10 cellular contexts compared by ENCODE assay signal in genomic region chr10:70664702-70665195, GRCh38. TPM values are rescaled to one million over a fixed set of nuclear protein-coding genes. Genes with fewer than 3 reads are reported as not detected.
DNase-seq lines count a peak whose midpoint lies in the region; ATAC-seq and TF ChIP-seq lines count a peak whose summit lies in the region.
"Had no signal": no experiment of that assay in that cellular context is flagged by ENCODE, and none has a peak within 500 bp of the region (broad histone marks: within the 10 kb centered on the region; RNA-seq: fewer than 3 reads in every experiment).

No MANE protein-coding gene starts in this region.

- H3K27ac ChIP-seq in SJSA1 (peak overlapping the region; percentile 66), spleen (no peak overlapping the region)
- H3K27ac ChIP-seq: cardiac muscle cell had no signal

- no peak for ATAC-seq in GM18505 (IDR thresholded peaks at IDR 0.05; ENCODE audit: unreplicated experiment)

- H3K4me3 ChIP-seq in SJSA1 (no peak overlapping the region), spleen (no peak overlapping the region)
- H3K4me3 ChIP-seq: cardiac muscle cell had no signal

- TF ChIP-seq POLR2A in spleen (IDR thresholded peaks at IDR 0.05) (no peak), GM18505 (IDR thresholded peaks at IDR 0.05; ENCODE audit: borderline replicate concordance, extremely low read depth, insufficient read depth, insufficient read length) (no peak)

- intact Hi-C loops in spleen (cut with DNase I; ENCODE audit: low total_unique reads) = no loop called here

- TF ChIP-seq CTCF in spleen (IDR thresholded peaks at IDR 0.05 in 8 of 11, conservative IDR thresholded peaks at IDR 0.05 in 3 of 11) = no peak

- no peak overlapping the region for H3K27ac Mint-ChIP-seq in activated CD4-positive, alpha-beta memory T cell treated with anti-CD3 and anti-CD28 coated beads, Interleukin-2, amount 10 ng/mL, durations not matched to agents 7 days and 5 days
- H3K27ac Mint-ChIP-seq: CD4-positive, alpha-beta T cell had no signal

- DNase-seq in NCI-H187 treated with DMSO at 0.1 percent for 48 hours (lab: John Stamatoyannopoulos, UW) (peak; percentile 20), NCI-H187 (lab: John Stamatoyannopoulos, UW) (no peak), SJSA1 (ENCODE audit: low read depth in 1 of 2, low spot score in 2 of 2) (peak; percentile 93 to 94), glomerular visceral epithelial cell (ENCODE audit: extremely low spot score) (peak; percentile 99), spleen (peak; percentile 18)
- no peak for DNase-seq in effector CD4-positive, alpha-beta T cell
- no peak for DNase-seq in activated CD4-positive, alpha-beta memory T cell treated with anti-CD3 and anti-CD28 coated beads, Interleukin-2, amount 10 ng/mL, durations not matched to agents 7 days and 5 days

- peaks cover 15% of the 10 kb centered on the region for H3K27me3 Mint-ChIP-seq in activated CD4-positive, alpha-beta memory T cell treated with anti-CD3 and anti-CD28 coated beads, Interleukin-2, amount 10 ng/mL, durations not matched to agents 7 days and 5 days

- H3K36me3 Mint-ChIP-seq in activated CD4-positive, alpha-beta memory T cell treated with anti-CD3 and anti-CD28 coated beads, Interleukin-2, amount 10 ng/mL, durations not matched to agents 7 days and 5 days (ENCODE audit: low read depth) = no peaks in the 10 kb centered on the region

- WGBS in spleen, 5 donors = 16 to 41% (median 29%) methylated on average over 6 of the region's 6 CpGs

- no peaks in the 10 kb centered on the region for H3K36me3 ChIP-seq in SJSA1
- H3K36me3 ChIP-seq in spleen = no peaks in the 10 kb centered on the region
- H3K36me3 ChIP-seq: cardiac muscle cell had no signal

- CTCF ChIA-PET in activated CD4-positive, alpha-beta memory T cell treated with anti-CD3 and anti-CD28 coated beads, Interleukin-2, amount 10 ng/mL, durations not matched to agents 7 days and 5 days (lab: Charles Lee) = no interaction called here

- POLR2A ChIA-PET in activated CD4-positive, alpha-beta memory T cell treated with anti-CD3 and anti-CD28 coated beads, Interleukin-2, amount 10 ng/mL, durations not matched to agents 7 days and 5 days (lab: Charles Lee) = no interaction called here

- H3K4me1 Mint-ChIP-seq in activated CD4-positive, alpha-beta memory T cell treated with anti-CD3 and anti-CD28 coated beads, Interleukin-2, amount 10 ng/mL, durations not matched to agents 7 days and 5 days = peaks cover 7% of the 10 kb centered on the region

- no peak overlapping the region for H3K4me3 Mint-ChIP-seq in activated CD4-positive, alpha-beta memory T cell treated with anti-CD3 and anti-CD28 coated beads, Interleukin-2, amount 10 ng/mL, durations not matched to agents 7 days and 5 days
- H3K4me3 Mint-ChIP-seq: CD4-positive, alpha-beta T cell had no signal

- H3K4me1 ChIP-seq in SJSA1 (replicated peaks) (peaks cover 48% of the 10 kb centered on the region), spleen (peaks cover 0 to 6% (median 0%) of the 10 kb centered on the region in 6 donors)

- no peaks in the 10 kb centered on the region for H3K27me3 ChIP-seq in SJSA1 (replicated peaks)
- H3K27me3 ChIP-seq in spleen (replicated peaks in 1 of 7) = peaks cover 0 to 27% (median 0%) of the 10 kb centered on the region in 7 donors
- H3K27me3 ChIP-seq: cardiac muscle cell had no signal

- H3K9me3 Mint-ChIP-seq in activated CD4-positive, alpha-beta memory T cell treated with anti-CD3 and anti-CD28 coated beads, Interleukin-2, amount 10 ng/mL, durations not matched to agents 7 days and 5 days = no peaks in the 10 kb centered on the region
- H3K9me3 Mint-ChIP-seq: CD4-positive, alpha-beta T cell had no signal

- H3K9me3 ChIP-seq in SJSA1 (replicated peaks) = no peaks in the 10 kb centered on the region
- peaks cover 0 to 4% (median 0%) of the 10 kb centered on the region in 8 donors for H3K9me3 ChIP-seq in spleen

RNA-seq across cellular contexts. Expression of gene ADAMTS14, which starts 7.6 kb away (rescaled TPM):
- 0.66 and 1.2 TPM in 2 replicates for total RNA-seq in SJSA1 (2014; rRNA removed; shearing (Covaris generic))
- 1 to 10 TPM in 1 of 7 donors, under 1 TPM in 6; 0.09 to 1.2 (median 0.46) TPM for total RNA-seq in spleen
- under 1 TPM; 0.26 to 0.39 (median 0.32) TPM for polyA plus RNA-seq in spleen
- not detected for total RNA-seq in activated CD4-positive, alpha-beta memory T cell treated with anti-CD3 and anti-CD28 coated beads, Interleukin-2, amount 10 ng/mL, durations not matched to agents 7 days and 5 days
- total RNA-seq: CD4-positive, alpha-beta T cell had no signal

Comparison
In these comparisons a context has a peak if more than half of its experiments do, and no peak if none do; other contexts are left out.
1. DNase-seq: peak in NCI-H187 treated with DMSO at 0.1 percent for 48 hours (single experiment), SJSA1 (2 of 2), glomerular visceral epithelial cell (single experiment) and spleen (single experiment); none in NCI-H187 (0 of 2), effector CD4-positive, alpha-beta T cell (single experiment) and activated CD4-positive, alpha-beta memory T cell treated with anti-CD3 and anti-CD28 coated beads, Interleukin-2, amount 10 ng/mL, durations not matched to agents 7 days and 5 days (single experiment).